9 cellular contexts compared by ENCODE assay signal in the genomic region with DNA sequence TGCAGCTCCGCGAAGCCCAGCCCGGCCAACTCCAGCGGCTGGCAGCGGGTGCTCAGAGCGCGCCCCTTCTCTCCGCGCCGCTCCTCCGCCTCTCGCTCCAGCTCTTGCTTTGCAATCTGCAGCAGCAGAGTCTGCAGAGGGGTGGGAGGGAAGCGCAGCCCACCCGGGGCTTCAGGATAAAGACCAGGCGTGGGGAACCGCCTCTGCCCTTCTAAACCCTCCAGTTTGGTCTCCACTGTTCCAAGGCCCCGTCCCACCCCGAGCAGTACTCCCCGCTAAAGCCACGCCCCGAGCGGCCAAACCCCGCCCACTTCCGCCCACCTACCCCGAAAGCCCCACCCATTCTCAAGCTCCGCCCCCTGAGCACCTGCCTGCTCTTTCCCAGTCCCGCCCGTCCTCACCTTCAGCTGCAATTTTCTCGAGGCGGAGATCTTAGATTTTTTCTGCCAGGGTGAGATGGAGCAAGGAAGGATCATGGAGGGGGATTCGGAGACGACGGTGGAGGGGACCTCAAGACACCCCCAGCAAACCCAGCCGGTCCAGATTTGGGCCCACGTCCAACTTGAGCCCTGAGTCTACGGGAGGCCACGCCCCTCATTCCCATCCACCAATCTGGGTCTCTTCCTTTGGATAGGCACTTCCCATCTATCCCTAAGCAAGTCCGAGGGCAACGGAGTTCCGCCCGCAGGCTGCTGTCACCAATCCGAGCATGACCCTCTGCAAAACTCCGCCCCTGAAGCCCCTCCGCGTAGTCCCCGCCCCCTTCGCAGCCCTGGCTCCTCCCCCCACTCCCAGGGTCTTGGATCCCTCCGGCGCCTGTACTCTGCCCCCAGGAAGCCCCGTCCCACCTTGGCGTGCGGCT. TPM values are rescaled to one million over a fixed set of nuclear protein-coding genes. Genes with fewer than 3 reads are reported as not detected.
DNase-seq lines count a peak whose midpoint lies in the region; ATAC-seq, FAIRE-seq and TF ChIP-seq lines count a peak whose summit lies in the region.
"Had no signal": no experiment of that assay in that cellular context is flagged by ENCODE, and none has a peak within 500 bp of the region (broad histone marks: within the 10 kb centered on the region; RNA-seq: fewer than 3 reads in every experiment).

No MANE protein-coding gene starts in this region.

- H3K27me3 Mint-ChIP-seq in activated CD4-positive, alpha-beta T cell treated with anti-CD3 and anti-CD28 coated beads for 36 hours: peaks cover 17% of the 10 kb centered on the region

- CTCF ChIA-PET in activated CD4-positive, alpha-beta T cell treated with anti-CD3 and anti-CD28 coated beads for 36 hours (lab: Charles Lee): no interaction called here

- no peak overlapping the region for H3K27ac Mint-ChIP-seq in activated CD4-positive, alpha-beta T cell treated with anti-CD3 and anti-CD28 coated beads for 36 hours

- in situ Hi-C loops in brain microvascular endothelial cell (cut with HindIII; ENCODE audit: low pct_ligation_motif_present, low sequenced_read_pairs): no loop called here

- no peak overlapping the region for H3K9ac ChIP-seq in kidney (ENCODE audit: low read length in 2 of 2)

- no peaks in the 10 kb centered on the region for H3K36me3 ChIP-seq in brain microvascular endothelial cell (replicated peaks)
- H3K36me3 ChIP-seq in kidney (ENCODE audit: control insufficient read depth in 1 of 2, insufficient read depth in 2 of 2, low read length in 2 of 2): no peaks in the 10 kb centered on the region

- H3K36me3 Mint-ChIP-seq in activated CD4-positive, alpha-beta T cell treated with anti-CD3 and anti-CD28 coated beads for 36 hours (ENCODE audit: low read depth): peaks cover 4% of the 10 kb centered on the region

- H3K9me3 Mint-ChIP-seq in activated CD4-positive, alpha-beta T cell treated with anti-CD3 and anti-CD28 coated beads for 36 hours (ENCODE audit: low read depth): peaks cover 9% of the 10 kb centered on the region

- TF ChIP-seq CTCF in brain microvascular endothelial cell (IDR thresholded peaks at IDR 0.05; ENCODE audit: low read depth, low read length, missing control alignments): no peak
- TF ChIP-seq CTCF in kidney (IDR thresholded peaks at IDR 0.05; ENCODE audit: borderline replicate concordance, extremely low read depth, insufficient read depth): no peak

- peaks cover 5% of the 10 kb centered on the region for H3K27me3 ChIP-seq in brain microvascular endothelial cell (replicated peaks)

- POLR2A ChIA-PET in activated CD4-positive, alpha-beta T cell treated with anti-CD3 and anti-CD28 coated beads for 36 hours (lab: Charles Lee): no interaction called here

- intact Hi-C loops in activated CD4-positive, alpha-beta T cell treated with anti-CD3 and anti-CD28 coated beads for 36 hours (cut with DNase I, micrococcal nuclease): no loop called here
- intact Hi-C loops in kidney (cut with DNase I): loop anchor here (10.0 kb wide), 1 partner anchor 268 kb away; no protein-coding TSS in a partner anchor

- H3K4me1 Mint-ChIP-seq in activated CD4-positive, alpha-beta T cell treated with anti-CD3 and anti-CD28 coated beads for 36 hours: peaks cover 25% of the 10 kb centered on the region

- peak; percentile 35 for ATAC-seq in activated CD4-positive, alpha-beta T cell treated with anti-CD3 and anti-CD28 coated beads for 36 hours
- ATAC-seq in GM18868 (IDR thresholded peaks at IDR 0.05; ENCODE audit: unreplicated experiment): no peak
- ATAC-seq in left lobe of liver: no peak

- H3K4me3 ChIP-seq in brain microvascular endothelial cell (ENCODE audit: low read depth, low read length): no peak overlapping the region
- no peak overlapping the region for H3K4me3 ChIP-seq in kidney (ENCODE audit: low read length in 2 of 2)

- H3K27ac ChIP-seq in brain microvascular endothelial cell (no peak overlapping the region), kidney (ENCODE audit: low read depth in 2 of 2, low read length in 2 of 2) (no peak overlapping the region)

- H3K4me1 ChIP-seq in kidney (ENCODE audit: control insufficient read depth in 1 of 2, insufficient read depth in 1 of 2, low read depth in 1 of 2, low read length in 2 of 2): no peaks in the 10 kb centered on the region

- no peak for FAIRE-seq in kidney (lab: Jason Lieb, UNC)

- peak; percentile 68 for DNase-seq in activated CD4-positive, alpha-beta T cell treated with anti-CD3 and anti-CD28 coated beads for 36 hours
- DNase-seq in activated CD4-positive, alpha-beta T cell treated with anti-CD3 and anti-CD28 coated beads, Interleukin-2, amount 50 U/mL, for 4 hours: no peak
- DNase-seq in NCI-H526 treated with DMSO at 0.1 percent for 48 hours (lab: John Stamatoyannopoulos, UW) (peak; percentile 93), brain microvascular endothelial cell (peak; percentile 50), kidney (peak; percentile 81), cerebellar nuclear complex (lab: John Stamatoyannopoulos, UW) (no peak), left lobe of liver (ENCODE audit: low spot score) (no peak)

- H3K9me3 ChIP-seq in kidney (ENCODE audit: control insufficient read depth in 1 of 2, low read length in 2 of 2): peaks cover 0 to 5% of the 10 kb centered on the region in 2 donors

- H3K4me3 Mint-ChIP-seq in activated CD4-positive, alpha-beta T cell treated with anti-CD3 and anti-CD28 coated beads for 36 hours: no peak overlapping the region

RNA-seq across cellular contexts. Expression of a gene that starts 1.1 kb away (rescaled TPM):
- under 1 TPM in 1 of 2 experiments, not detected in 1; 0.32 TPM for total RNA-seq in activated CD4-positive, alpha-beta T cell treated with anti-CD3 and anti-CD28 coated beads for 36 hours
- total RNA-seq in kidney (0.41 TPM), left lobe of liver (not detected)
- 1.7 TPM for polyA plus RNA-seq in kidney (ENCODE audit: insufficient read depth, low read depth, low replicate concordance)
- polyA plus RNA-seq: BJ had no signal

RNA-seq across cellular contexts. Expression of a gene that starts 7.4 kb away (rescaled TPM):
- under 1 TPM; 0.47 to 0.50 TPM for total RNA-seq in activated CD4-positive, alpha-beta T cell treated with anti-CD3 and anti-CD28 coated beads for 36 hours
- total RNA-seq in kidney (not detected), left lobe of liver (0.18 TPM)
- not detected for polyA plus RNA-seq in kidney (ENCODE audit: insufficient read depth, low read depth, low replicate concordance)

RNA-seq across cellular contexts. Expression of a gene that starts 10.0 kb away (rescaled TPM):
- under 1 TPM; 0.53 to 0.72 TPM for total RNA-seq in activated CD4-positive, alpha-beta T cell treated with anti-CD3 and anti-CD28 coated beads for 36 hours
- total RNA-seq in kidney (11.4 TPM), left lobe of liver (0.63 TPM)
- polyA plus RNA-seq in kidney (ENCODE audit: insufficient read depth, low read depth, low replicate concordance): 5.1 TPM

RNA-seq across cellular contexts. Expression of a gene that starts 23.7 kb away (rescaled TPM):
- under 1 TPM in 1 of 2 experiments, not detected in 1; 0.37 TPM for total RNA-seq in activated CD4-positive, alpha-beta T cell treated with anti-CD3 and anti-CD28 coated beads for 36 hours
- total RNA-seq in kidney (not detected), left lobe of liver (0.20 TPM)
- polyA plus RNA-seq in kidney (ENCODE audit: insufficient read depth, low read depth, low replicate concordance): not detected

RNA-seq across cellular contexts. Expression of a gene that starts 39.0 kb away (rescaled TPM):
- 10 to 100 TPM; 66.1 to 69.8 TPM for total RNA-seq in activated CD4-positive, alpha-beta T cell treated with anti-CD3 and anti-CD28 coated beads for 36 hours
- 146 TPM for total RNA-seq in kidney
- polyA plus RNA-seq in kidney (ENCODE audit: insufficient read depth, low read depth, low replicate concordance): 89.0 TPM
- total RNA-seq in left lobe of liver: 46.5 TPM

Comparison
In these comparisons a context has a peak if more than half of its experiments do, and no peak if none do; other contexts are left out.
1. DNase-seq: peak in activated CD4-positive, alpha-beta T cell treated with anti-CD3 and anti-CD28 coated beads for 36 hours (single experiment), NCI-H526 treated with DMSO at 0.1 percent for 48 hours (single experiment), brain microvascular endothelial cell (single experiment) and kidney (single experiment); none in activated CD4-positive, alpha-beta T cell treated with anti-CD3 and anti-CD28 coated beads, Interleukin-2, amount 50 U/mL, for 4 hours (0 of 2), cerebellar nuclear complex (0 of 2) and left lobe of liver (single experiment).